36 cellular contexts compared by ENCODE assay signal in the genomic region with DNA sequence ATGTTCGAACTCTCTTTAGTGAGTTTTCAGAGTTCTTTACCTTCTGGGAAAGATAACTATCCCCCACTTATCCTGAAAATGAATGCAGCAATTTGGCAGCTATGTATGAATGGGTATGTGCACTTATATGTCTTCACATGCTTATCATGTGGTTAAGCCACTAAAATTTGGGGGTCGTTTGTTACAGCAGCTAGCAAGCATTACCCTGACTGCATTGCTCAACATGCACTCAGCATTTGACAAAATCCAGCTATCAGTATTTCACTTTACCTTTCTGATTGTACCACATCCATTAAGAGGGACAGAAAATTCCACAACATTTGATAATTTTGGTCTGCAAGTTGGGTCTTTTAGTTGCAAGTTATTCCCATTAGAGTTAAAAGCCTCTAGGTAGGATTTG. TPM values are rescaled to one million over a fixed set of nuclear protein-coding genes. Genes with fewer than 3 reads are reported as not detected.
DNase-seq lines count a peak whose midpoint lies in the region; ATAC-seq, FAIRE-seq and TF ChIP-seq lines count a peak whose summit lies in the region.
"Had no signal": no experiment of that assay in that cellular context is flagged by ENCODE, and none has a peak within 500 bp of the region (broad histone marks: within the 10 kb centered on the region; RNA-seq: fewer than 3 reads in every experiment).

No MANE protein-coding gene starts in this region.

- POLR2A ChIA-PET in HepG2 (lab: Yijun Ruan, JAX), result no interaction called here
- POLR2A ChIA-PET in K562 (lab: Yijun Ruan, JAX), result no interaction called here

- no peak overlapping the region for H3K27ac Mint-ChIP-seq in activated T-helper 2 cell treated with anti-CD3 and anti-CD28 coated beads, Interferon-gamma antibody, Interleukin-2, Interleukin-4, amounts not matched to agents 10 μg/mL and 5 μg/mL and 100 μg/mL, durations not matched to agents 14 hours and 24 hours and 36 hours
- H3K27ac Mint-ChIP-seq: B cell; CD14-positive monocyte; CD4-positive, alpha-beta memory T cell; CD4-positive, alpha-beta T cell; CD4-positive, CD25-positive, alpha-beta regulatory T cell; CD8-positive, alpha-beta memory T cell; CD8-positive, alpha-beta T cell had no signal

- CTCF ChIA-PET in HepG2 (lab: Yijun Ruan, JAX; ENCODE audit: low intra/inter-chr PET ratio, low total read pairs) (no interaction called here), K562 (lab: Yijun Ruan, JAX; ENCODE audit: low intra/inter-chr PET ratio) (no interaction called here)

- no peaks in the 10 kb centered on the region for H3K9me1 ChIP-seq in K562 (ENCODE audit: control insufficient read depth, insufficient read depth, low read length)
- no peaks in the 10 kb centered on the region for H3K9me1 ChIP-seq in keratinocyte (ENCODE audit: control insufficient read depth, extremely low read depth, insufficient read depth, low read length)

- TF ChIP-seq POLR2A in HepG2 (IDR thresholded peaks at IDR 0.05; ENCODE audit: insufficient read depth in 1 of 2, low read depth in 2 of 2, low read length in 2 of 2) (no peak), right lobe of liver (IDR thresholded peaks at IDR 0.05) (no peak), K562 (conservative IDR thresholded peaks at IDR 0.05) (no peak)

- no peaks in the 10 kb centered on the region for H3K4me1 ChIP-seq in HepG2 (ENCODE audit: insufficient read depth, low read length)
- H3K4me1 ChIP-seq in right lobe of liver, result no peaks in the 10 kb centered on the region
- no peaks in the 10 kb centered on the region; a peak in 1 of 5 replicates for H3K4me1 ChIP-seq in K562 (replicated peaks in 1 of 2; ENCODE audit: control insufficient read depth in 2 of 2, insufficient read depth in 2 of 2, low read length in 2 of 2)
- H3K4me1 ChIP-seq in keratinocyte (ENCODE audit: control insufficient read depth, extremely low read depth, insufficient read depth, low read length), result peaks cover 4% of the 10 kb centered on the region
- no peaks in the 10 kb centered on the region for H3K4me1 ChIP-seq in small intestine (ENCODE audit: control insufficient read depth in 2 of 2, insufficient read depth in 1 of 2, low read depth in 1 of 2, low read length in 1 of 2)
- H3K4me1 ChIP-seq: A549; BE2C; BLaER1 treated with 17β-estradiol and CSF1 and Interleukin-3, amounts not matched to agents 10 nM and 100 nM; Caco-2 had no signal

- H3K9me3 ChIP-seq in HepG2 (ENCODE audit: low read length), result no peaks in the 10 kb centered on the region
- no peaks in the 10 kb centered on the region for H3K9me3 ChIP-seq in right lobe of liver
- H3K9me3 ChIP-seq in K562 (replicated peaks; ENCODE audit: control insufficient read depth, insufficient read depth, low read depth, low read length), result no peaks in the 10 kb centered on the region
- no peaks in the 10 kb centered on the region for H3K9me3 ChIP-seq in keratinocyte (ENCODE audit: control insufficient read depth, low read depth, low read length)
- no peaks in the 10 kb centered on the region for H3K9me3 ChIP-seq in small intestine (ENCODE audit: control insufficient read depth, low read depth)
- H3K9me3 ChIP-seq: A549, BE2C, BLaER1, Caco-2 had no signal

- H3K9ac ChIP-seq in HepG2 (ENCODE audit: insufficient read depth, low read depth, low read length), result no peak overlapping the region
- no peak overlapping the region for H3K9ac ChIP-seq in K562 (ENCODE audit: insufficient read depth in 1 of 2, low read depth in 2 of 2, low read length in 2 of 2)
- H3K9ac ChIP-seq in keratinocyte (ENCODE audit: control insufficient read depth, extremely low read depth, insufficient read depth, low read length), result no peak overlapping the region
- H3K9ac ChIP-seq: BLaER1; BLaER1 treated with 17β-estradiol and CSF1 and Interleukin-3, amounts not matched to agents 10 nM and 100 nM had no signal

- H3K4me3 Mint-ChIP-seq in activated T-helper 2 cell treated with anti-CD3 and anti-CD28 coated beads, Interferon-gamma antibody, Interleukin-2, Interleukin-4, amounts not matched to agents 10 μg/mL and 5 μg/mL and 100 μg/mL, durations not matched to agents 14 hours and 24 hours and 36 hours (ENCODE audit: low read depth), result no peak overlapping the region
- H3K4me3 Mint-ChIP-seq: B cell; CD14-positive monocyte; CD4-positive, alpha-beta memory T cell; CD4-positive, alpha-beta T cell; CD4-positive, CD25-positive, alpha-beta regulatory T cell; CD8-positive, alpha-beta memory T cell; CD8-positive, alpha-beta T cell had no signal

- intact Hi-C loops in HepG2 (cut with micrococcal nuclease; ENCODE audit: unreplicated experiment) (no loop called here), right lobe of liver (cut with DNase I) (no loop called here), K562 (cut with micrococcal nuclease) (no loop called here)
- intact Hi-C loops in activated T-helper 2 cell treated with anti-CD3 and anti-CD28 coated beads, Interferon-gamma antibody, Interleukin-2, Interleukin-4, amounts not matched to agents 10 μg/mL and 5 μg/mL and 100 μg/mL, durations not matched to agents 14 hours and 24 hours and 36 hours (cut with micrococcal nuclease), result no loop called here

- H3K27me3 ChIP-seq in HepG2 (ENCODE audit: control insufficient read depth in 1 of 2, insufficient read depth in 2 of 2, low read length in 2 of 2) (no peaks in the 10 kb centered on the region), right lobe of liver (no peaks in the 10 kb centered on the region), K562 (ENCODE audit: control insufficient read depth in 2 of 2, insufficient read depth in 2 of 2, low read length in 2 of 2) (no peaks in the 10 kb centered on the region), keratinocyte (ENCODE audit: control insufficient read depth, extremely low read depth, insufficient read depth, low read length) (no peaks in the 10 kb centered on the region), small intestine (ENCODE audit: control insufficient read depth in 2 of 2, insufficient read depth in 2 of 2, low read length in 2 of 2) (no peaks in the 10 kb centered on the region)
- H3K27me3 ChIP-seq: BE2C; BLaER1; BLaER1 treated with 17β-estradiol and CSF1 and Interleukin-3, amounts not matched to agents 10 nM and 100 nM had no signal

- H3K27me3 Mint-ChIP-seq in activated T-helper 2 cell treated with anti-CD3 and anti-CD28 coated beads, Interferon-gamma antibody, Interleukin-2, Interleukin-4, amounts not matched to agents 10 μg/mL and 5 μg/mL and 100 μg/mL, durations not matched to agents 14 hours and 24 hours and 36 hours (ENCODE audit: low read depth), result no peaks in the 10 kb centered on the region
- H3K27me3 Mint-ChIP-seq: B cell; CD4-positive, alpha-beta memory T cell; CD4-positive, alpha-beta T cell; CD4-positive, CD25-positive, alpha-beta regulatory T cell; CD8-positive, alpha-beta memory T cell had no signal

- FAIRE-seq in HepG2 (lab: Jason Lieb, UNC) (no peak), K562 (lab: Jason Lieb, UNC) (no peak), keratinocyte (lab: Jason Lieb, UNC) (peak; percentile 26), small intestine (lab: Jason Lieb, UNC) (no peak)
- FAIRE-seq: A204.1, A549, D721Med had no signal

- H3K9me3 Mint-ChIP-seq in activated T-helper 2 cell treated with anti-CD3 and anti-CD28 coated beads, Interferon-gamma antibody, Interleukin-2, Interleukin-4, amounts not matched to agents 10 μg/mL and 5 μg/mL and 100 μg/mL, durations not matched to agents 14 hours and 24 hours and 36 hours, result no peaks in the 10 kb centered on the region
- H3K9me3 Mint-ChIP-seq: CD4-positive, alpha-beta memory T cell; CD4-positive, alpha-beta T cell had no signal

- no peak for TF ChIP-seq RAD21 in HepG2 (CRISPR knock-in tag; IDR thresholded peaks at IDR 0.05)
- TF ChIP-seq RAD21 in K562 (CRISPR knock-in tag; conservative IDR thresholded peaks at IDR 0.05 in 1 of 2, IDR thresholded peaks at IDR 0.05 in 1 of 2), result no peak

- H2AFZ ChIP-seq in HepG2 (ENCODE audit: low read length), result no peak overlapping the region
- no peak overlapping the region for H2AFZ ChIP-seq in K562 (ENCODE audit: low read depth, low read length)
- no peak overlapping the region for H2AFZ ChIP-seq in keratinocyte (ENCODE audit: control insufficient read depth, low read length)

- H3K27ac ChIP-seq in HepG2 (ENCODE audit: extremely low read length, insufficient read depth, low read length), result no peak overlapping the region
- H3K27ac ChIP-seq in right lobe of liver, result no peak overlapping the region
- H3K27ac ChIP-seq in K562 (ENCODE audit: extremely low read depth, low read depth, low read length), result no peak overlapping the region
- H3K27ac ChIP-seq in keratinocyte (ENCODE audit: control insufficient read depth, insufficient read depth, low read length), result no peak overlapping the region
- H3K27ac ChIP-seq in small intestine (ENCODE audit: low read depth in 1 of 2, low read length in 1 of 2), result no peak overlapping the region
- H3K27ac ChIP-seq: 22Rv1; A549; BLaER1; BLaER1 treated with 17β-estradiol and CSF1 and Interleukin-3, amounts not matched to agents 10 nM and 100 nM; C4-2B had no signal

- H4K20me1 ChIP-seq in HepG2 (ENCODE audit: insufficient read depth, low read length) (no peaks in the 10 kb centered on the region), K562 (replicated peaks; ENCODE audit: control insufficient read depth, insufficient read depth, low read length) (no peaks in the 10 kb centered on the region), keratinocyte (ENCODE audit: control insufficient read depth, extremely low read depth, insufficient read depth, low read length) (no peaks in the 10 kb centered on the region)
- H4K20me1 ChIP-seq: BLaER1; BLaER1 treated with 17β-estradiol and CSF1 and Interleukin-3, amounts not matched to agents 10 nM and 100 nM had no signal

- peaks cover 66% of the 10 kb centered on the region for H3K36me3 Mint-ChIP-seq in activated T-helper 2 cell treated with anti-CD3 and anti-CD28 coated beads, Interferon-gamma antibody, Interleukin-2, Interleukin-4, amounts not matched to agents 10 μg/mL and 5 μg/mL and 100 μg/mL, durations not matched to agents 14 hours and 24 hours and 36 hours (ENCODE audit: low read depth)

- DNase-seq in HepG2 (ENCODE audit: low spot score) (no peak), right lobe of liver (no peak), K562 (ENCODE audit: extremely low read depth in 1 of 4, low spot score in 3 of 4) (no peak), keratinocyte (ENCODE audit: low read depth, low spot score) (no peak), small intestine (no peak)
- DNase-seq in activated T-helper 2 cell treated with anti-CD3 and anti-CD28 coated beads, Interferon-gamma antibody, Interleukin-2, Interleukin-4, amounts not matched to agents 10 μg/mL and 5 μg/mL and 100 μg/mL, durations not matched to agents 14 hours and 24 hours and 36 hours (ENCODE audit: low spot score), result no peak
- DNase-seq: 8988T; ACHN; AML-193; BE2C; C1 segment of cervical spinal cord; Caco-2; Calu3; CD4-positive, alpha-beta memory T cell; CD4-positive, alpha-beta T cell; CD4-positive, CD25-positive, alpha-beta regulatory T cell; CD8-positive, alpha-beta memory T cell; CD8-positive, alpha-beta T cell; COR-L47; DMS 273 treated with DMSO at 0.1 percent for 48 hours; DMS153; DMS53; DMS79; DMS79 treated with DMSO at 0.1 percent for 48 hours; DND-41; EL had no signal

- H3K36me3 ChIP-seq in HepG2 (replicated peaks in 1 of 2; ENCODE audit: control insufficient read depth in 1 of 2, insufficient read depth in 2 of 2, low read length in 2 of 2), result no peaks in the 10 kb centered on the region
- H3K36me3 ChIP-seq in right lobe of liver, result no peaks in the 10 kb centered on the region
- H3K36me3 ChIP-seq in K562 (ENCODE audit: control insufficient read depth, insufficient read depth, low read length), result peaks cover 19% of the 10 kb centered on the region; the same call in 2 of the 3 replicates
- peaks cover 0 to 4% of the 10 kb centered on the region in 2 experiments for H3K36me3 ChIP-seq in keratinocyte (ENCODE audit: control insufficient read depth in 2 of 2, extremely low read depth in 1 of 2, insufficient read depth in 2 of 2, low read length in 2 of 2)
- peaks cover 0 to 2% of the 10 kb centered on the region in 2 donors for H3K36me3 ChIP-seq in small intestine (ENCODE audit: control insufficient read depth in 2 of 2, insufficient read depth in 2 of 2, low read length in 2 of 2)
- H3K36me3 ChIP-seq: BLaER1; BLaER1 treated with 17β-estradiol and CSF1 and Interleukin-3, amounts not matched to agents 10 nM and 100 nM had no signal

- H3K4me1 Mint-ChIP-seq in activated T-helper 2 cell treated with anti-CD3 and anti-CD28 coated beads, Interferon-gamma antibody, Interleukin-2, Interleukin-4, amounts not matched to agents 10 μg/mL and 5 μg/mL and 100 μg/mL, durations not matched to agents 14 hours and 24 hours and 36 hours (ENCODE audit: low read depth), result no peaks in the 10 kb centered on the region
- H3K4me1 Mint-ChIP-seq: B cell; CD14-positive monocyte; CD4-positive, alpha-beta memory T cell; CD4-positive, CD25-positive, alpha-beta regulatory T cell; CD8-positive, alpha-beta memory T cell had no signal

- 36% methylated on average over 2 of the region's 2 CpGs for WGBS in HepG2 (ENCODE audit: low lambda C conversion rate)
- WGBS in right lobe of liver (ENCODE audit: insufficient coverage, low coverage, low lambda C conversion rate, missing lambda C conversion rate), result 69% methylated on average over 2 of the region's 2 CpGs
- 54% methylated on average over 2 of the region's 2 CpGs for WGBS in K562 (ENCODE audit: insufficient coverage, low coverage, missing lambda C conversion rate)
- 87 to 99% (median 91%) methylated on average over 2 of the region's 2 CpGs for WGBS in small intestine, 3 donors

- BruUV-seq in HepG2 (replicated peaks; lab: Mats Ljungman, UMichigan) (no TSS peak), K562 (replicated peaks; lab: Mats Ljungman, UMichigan) (no TSS peak)

- in situ Hi-C loops in HepG2 (cut with HindIII; ENCODE audit: extremely low pct_ligation_motif_present, low pct_unique_long_range_greater_than_20kb), result no loop called here
- in situ Hi-C loops in K562 (cut with MboI), result no loop called here

- no peak overlapping the region for H3K4me2 ChIP-seq in HepG2 (ENCODE audit: low read depth, low read length)
- no peak overlapping the region for H3K4me2 ChIP-seq in K562 (ENCODE audit: insufficient read depth, low read length)
- H3K4me2 ChIP-seq in keratinocyte (ENCODE audit: control insufficient read depth, extremely low read depth, insufficient read depth, low read depth, low read length), result no peak overlapping the region
- H3K4me2 ChIP-seq: A549; BLaER1; BLaER1 treated with 17β-estradiol and CSF1 and Interleukin-3, amounts not matched to agents 10 nM and 100 nM had no signal

- H3K79me2 ChIP-seq in HepG2 (ENCODE audit: insufficient read depth, low read length), result no peaks in the 10 kb centered on the region
- no peaks in the 10 kb centered on the region for H3K79me2 ChIP-seq in K562 (ENCODE audit: control insufficient read depth, insufficient read depth, low read length)
- H3K79me2 ChIP-seq in keratinocyte (ENCODE audit: control insufficient read depth, insufficient read depth, low read length), result no peaks in the 10 kb centered on the region

- TF ChIP-seq EP300 in HepG2 (IDR thresholded peaks at IDR 0.05; ENCODE audit: low read depth in 2 of 2, low read length in 2 of 2), result no peak
- no peak for TF ChIP-seq EP300 in HepG2 (CRISPR knock-in tag; IDR thresholded peaks at IDR 0.05; ENCODE audit: borderline replicate concordance)
- TF ChIP-seq EP300 in K562 (IDR thresholded peaks at IDR 0.05; ENCODE audit: low read length), result no peak

- no peak for ATAC-seq in HepG2
- no peak for ATAC-seq in right lobe of liver
- no peak for ATAC-seq in K562
- ATAC-seq: A549; CD8-positive, alpha-beta T cell had no signal

- dilution Hi-C loops in keratinocyte (cut with MboI; ENCODE audit: extremely low pct_ligation_motif_present, low sequenced_read_pairs), result no loop called here

- no peak overlapping the region for H3K4me3 ChIP-seq in HepG2 (replicated peaks in 1 of 3; ENCODE audit: insufficient read depth in 1 of 3, low read depth in 2 of 3, low read length in 3 of 3)
- H3K4me3 ChIP-seq in right lobe of liver, result no peak overlapping the region
- H3K4me3 ChIP-seq in K562, result no peak overlapping the region
- no peak overlapping the region for H3K4me3 ChIP-seq in keratinocyte (ENCODE audit: control insufficient read depth in 2 of 3, extremely low read depth in 1 of 3, insufficient read depth in 2 of 3, low read depth in 1 of 3, low read length in 3 of 3)
- no peak overlapping the region for H3K4me3 ChIP-seq in small intestine (ENCODE audit: low read depth in 1 of 2, low read length in 2 of 2)
- H3K4me3 ChIP-seq: A549; BLaER1; BLaER1 treated with 17β-estradiol and CSF1 and Interleukin-3, amounts not matched to agents 10 nM and 100 nM had no signal

- TF ChIP-seq CTCF in HepG2 (CRISPR knock-in tag; IDR thresholded peaks at IDR 0.05) (no peak), right lobe of liver (IDR thresholded peaks at IDR 0.05) (no peak), K562 (IDR thresholded peaks at IDR 0.05 in 2 of 3, conservative IDR thresholded peaks at IDR 0.05 in 1 of 3; ENCODE audit: insufficient read depth in 2 of 3, low read depth in 1 of 3, low read length in 3 of 3) (no peak), keratinocyte (optimal IDR thresholded peaks at IDR 0.05 in 1 of 3, IDR thresholded peaks at IDR 0.05 in 1 of 3, conservative IDR thresholded peaks at IDR 0.05 in 1 of 3; ENCODE audit: extremely low read depth in 1 of 3, insufficient read depth in 2 of 3, low read length in 3 of 3) (no peak)

RNA-seq across cellular contexts. Expression of a gene that starts 9.7 kb away (rescaled TPM):
- total RNA-seq in HepG2 (2016; rRNA removed; fragmentation: Illumina TruSeq; extraction: Trizol) (0.29 and 0.34 TPM in 2 replicates), right lobe of liver (under 1 TPM in 1 of 6 experiments, not detected in 5; 0.20 TPM), K562 (2014; rRNA removed) (0.95 and 1.0 TPM in 2 replicates), K562 (2014; rRNA removed; fragmentation: Illumina TruSeq; extraction: Trizol) (0.83 and 0.87 TPM in 2 replicates), K562 (2015; rRNA removed; fragmentation: Illumina TruSeq; extraction: Trizol) (1.5 and 1.7 TPM in 2 replicates), K562 (2021) (1.3 and 1.5 TPM in 2 replicates)
- 0.26 TPM in 1 of 2 replicates, not detected in the other for total RNA-seq in HepG2 (2016; cell fraction: cytosol; rRNA removed; fragmentation: Illumina TruSeq; extraction: Trizol; ENCODE audit: low read depth)
- 0.36 and 0.48 TPM in 2 replicates for total RNA-seq in HepG2 (2016; cell fraction: insoluble cytoplasmic fraction; rRNA removed; fragmentation: Illumina TruSeq; extraction: Trizol)
- total RNA-seq in HepG2 (2016; cell fraction: membrane; rRNA removed; fragmentation: Illumina TruSeq; extraction: Trizol), result 0.28 TPM in 2 replicates
- 0.81 and 1.1 TPM in 2 replicates for total RNA-seq in HepG2 (2016; cell fraction: nucleus; rRNA removed; fragmentation: Illumina TruSeq; extraction: Trizol)
- polyA plus RNA-seq in HepG2 (2011; rRNA removed) (0.20 and 0.22 TPM in 2 replicates), K562 (2011; rRNA removed) (1.4 and 1.7 TPM in 2 replicates), K562 (2014; fragmentation: Illumina TruSeq; extraction: Trizol) (1.1 and 1.2 TPM in 2 replicates), K562 (2014; fragmentation: Nextera tagmentation; extraction: Ambion mirVana) (1 to 10 TPM in 1 of 2 experiments, under 1 TPM in 1; 0.51 to 1.1 TPM), K562 (2014; rRNA removed) (1.0 and 1.1 TPM in 2 replicates), keratinocyte (0.34 to 0.93 TPM (median 0.58 TPM) in 3 replicates), small intestine (1 to 10 TPM in 2 of 3 donors, under 1 TPM in 1; 0.67 to 3.2 (median 2.2) TPM)
- polyA plus RNA-seq in HepG2 (2011; cell fraction: cytosol; rRNA removed), result 0.12 and 0.23 TPM in 2 replicates
- polyA plus RNA-seq in HepG2 (2011; cell fraction: nucleus; rRNA removed), result 1.4 and 1.5 TPM in 2 replicates
- polyA plus RNA-seq in HepG2 (2012), result 0.25 TPM in 2 replicates
- 0.25 and 0.38 TPM in 2 replicates for polyA plus RNA-seq in HepG2 (2016; cell fraction: cytosol; fragmentation: Illumina TruSeq; extraction: Trizol; ENCODE audit: low read depth)
- polyA plus RNA-seq in HepG2 (2016; cell fraction: insoluble cytoplasmic fraction; fragmentation: Illumina TruSeq; extraction: Trizol; ENCODE audit: low read depth), result 0.12 and 0.42 TPM in 2 replicates
- 0.32 and 0.41 TPM in 2 replicates for polyA plus RNA-seq in HepG2 (2016; cell fraction: membrane; fragmentation: Illumina TruSeq; extraction: Trizol; ENCODE audit: low read depth)
- 1.1 and 1.3 TPM in 2 replicates for polyA plus RNA-seq in HepG2 (2016; cell fraction: nucleus; fragmentation: Illumina TruSeq; extraction: Trizol; ENCODE audit: insufficient read depth, low read depth)
- 0.46 and 2.5 TPM in 2 replicates for polyA minus RNA-seq in HepG2 (2011; rRNA and poly(A)+ RNA removed; ENCODE audit: low replicate concordance)
- polyA minus RNA-seq in HepG2 (2011; cell fraction: cytosol; rRNA and poly(A)+ RNA removed), result not detected in 2 replicates
- polyA minus RNA-seq in HepG2 (2011; cell fraction: nucleus; rRNA and poly(A)+ RNA removed), result 1.3 and 2.4 TPM in 2 replicates
- total RNA-seq in K562 (2011; cell fraction: chromatin; rRNA removed; ENCODE audit: low replicate concordance), result 3.1 and 3.5 TPM in 2 replicates
- total RNA-seq in K562 (2011; cell fraction: nucleolus; rRNA removed), result 1.3 and 1.7 TPM in 2 replicates
- 2.3 and 2.7 TPM in 2 replicates for total RNA-seq in K562 (2011; cell fraction: nucleoplasm; rRNA removed)
- 0.67 and 1.2 TPM in 2 replicates for polyA plus RNA-seq in K562 (2011; cell fraction: cytosol; rRNA removed)
- polyA plus RNA-seq in K562 (2011; cell fraction: nucleus; rRNA removed), result 6.1 and 7.5 TPM in 2 replicates
- polyA plus RNA-seq in K562 (2012), result 0.57 and 1.3 TPM in 2 replicates
- 1.2 and 1.6 TPM in 2 replicates for polyA minus RNA-seq in K562 (2011; rRNA and poly(A)+ RNA removed)
- 0.48 TPM in 1 of 2 replicates, not detected in the other for polyA minus RNA-seq in K562 (2011; cell fraction: cytosol; rRNA and poly(A)+ RNA removed)
- 1.8 and 5.0 TPM in 2 replicates for polyA minus RNA-seq in K562 (2011; cell fraction: nucleus; rRNA and poly(A)+ RNA removed)
- not detected for polyA plus RNA-seq in keratinocyte (2011; ENCODE audit: low read depth)
- 0.25 and 0.45 TPM in 2 replicates for polyA plus RNA-seq in keratinocyte (2011; cell fraction: cytosol; rRNA removed)
- polyA plus RNA-seq in keratinocyte (2011; cell fraction: nucleus; rRNA removed), result 2.0 and 2.4 TPM in 2 replicates
- 0.24 and 0.49 TPM in 2 replicates for polyA plus RNA-seq in keratinocyte (2012; ENCODE audit: low replicate concordance)
- polyA minus RNA-seq in keratinocyte, result 0.39 to 0.80 TPM (median 0.49 TPM) in 3 replicates
- polyA minus RNA-seq in keratinocyte (2011; cell fraction: cytosol; rRNA and poly(A)+ RNA removed), result not detected
- polyA minus RNA-seq in keratinocyte (2011; cell fraction: nucleus; rRNA and poly(A)+ RNA removed), result 0.32 and 0.62 TPM in 2 replicates
- total RNA-seq in activated T-helper 2 cell treated with anti-CD3 and anti-CD28 coated beads, Interferon-gamma antibody, Interleukin-2, Interleukin-4, amounts not matched to agents 10 μg/mL and 5 μg/mL and 100 μg/mL, durations not matched to agents 14 hours and 24 hours and 36 hours, result 2.5 and 2.9 TPM in 2 replicates
- total RNA-seq: A172 had no signal

RNA-seq across cellular contexts. Expression of a gene that starts 43.5 kb away (rescaled TPM):
- total RNA-seq in HepG2 (2016; rRNA removed; fragmentation: Illumina TruSeq; extraction: Trizol), result 2.5 and 3.0 TPM in 2 replicates
- total RNA-seq in HepG2 (2016; cell fraction: cytosol; rRNA removed; fragmentation: Illumina TruSeq; extraction: Trizol; ENCODE audit: low read depth), result 1.6 and 1.9 TPM in 2 replicates
- 2.7 and 3.0 TPM in 2 replicates for total RNA-seq in HepG2 (2016; cell fraction: insoluble cytoplasmic fraction; rRNA removed; fragmentation: Illumina TruSeq; extraction: Trizol)
- 2.7 and 3.1 TPM in 2 replicates for total RNA-seq in HepG2 (2016; cell fraction: membrane; rRNA removed; fragmentation: Illumina TruSeq; extraction: Trizol)
- total RNA-seq in HepG2 (2016; cell fraction: nucleus; rRNA removed; fragmentation: Illumina TruSeq; extraction: Trizol), result 2.4 and 5.6 TPM in 2 replicates
- 1.9 and 2.0 TPM in 2 replicates for polyA plus RNA-seq in HepG2 (2011; rRNA removed)
- 1.0 and 1.6 TPM in 2 replicates for polyA plus RNA-seq in HepG2 (2011; cell fraction: cytosol; rRNA removed)
- 3.0 TPM in 2 replicates for polyA plus RNA-seq in HepG2 (2011; cell fraction: nucleus; rRNA removed)
- 2.2 and 2.3 TPM in 2 replicates for polyA plus RNA-seq in HepG2 (2012)
- 1.8 and 2.5 TPM in 2 replicates for polyA plus RNA-seq in HepG2 (2016; cell fraction: cytosol; fragmentation: Illumina TruSeq; extraction: Trizol; ENCODE audit: low read depth)
- polyA plus RNA-seq in HepG2 (2016; cell fraction: insoluble cytoplasmic fraction; fragmentation: Illumina TruSeq; extraction: Trizol; ENCODE audit: low read depth), result 2.0 and 2.6 TPM in 2 replicates
- 1.6 and 3.3 TPM in 2 replicates for polyA plus RNA-seq in HepG2 (2016; cell fraction: membrane; fragmentation: Illumina TruSeq; extraction: Trizol; ENCODE audit: low read depth)
- polyA plus RNA-seq in HepG2 (2016; cell fraction: nucleus; fragmentation: Illumina TruSeq; extraction: Trizol; ENCODE audit: insufficient read depth, low read depth), result 4.9 and 8.1 TPM in 2 replicates
- polyA minus RNA-seq in HepG2 (2011; rRNA and poly(A)+ RNA removed; ENCODE audit: low replicate concordance), result 1.4 TPM in 1 of 2 replicates, not detected in the other
- polyA minus RNA-seq in HepG2 (2011; cell fraction: cytosol; rRNA and poly(A)+ RNA removed), result 1.3 TPM in 1 of 2 replicates, not detected in the other
- polyA minus RNA-seq in HepG2 (2011; cell fraction: nucleus; rRNA and poly(A)+ RNA removed), result 2.4 and 4.8 TPM in 2 replicates
- under 1 TPM in 4 of 6 experiments, not detected in 2; 0.34 to 0.75 (median 0.51) TPM for total RNA-seq in right lobe of liver
- total RNA-seq in K562 (2011; cell fraction: chromatin; rRNA removed; ENCODE audit: low replicate concordance), result 7.0 and 17.2 TPM in 2 replicates
- 4.0 and 4.6 TPM in 2 replicates for total RNA-seq in K562 (2011; cell fraction: nucleolus; rRNA removed)
- total RNA-seq in K562 (2011; cell fraction: nucleoplasm; rRNA removed), result 8.1 and 16.4 TPM in 2 replicates
- total RNA-seq in K562 (2014; rRNA removed), result 6.4 and 9.4 TPM in 2 replicates
- 7.6 and 8.5 TPM in 2 replicates for total RNA-seq in K562 (2014; rRNA removed; fragmentation: Illumina TruSeq; extraction: Trizol)
- 5.9 and 7.1 TPM in 2 replicates for total RNA-seq in K562 (2015; rRNA removed; fragmentation: Illumina TruSeq; extraction: Trizol)
- total RNA-seq in K562 (2021), result 5.9 and 8.7 TPM in 2 replicates
- polyA plus RNA-seq in K562 (2011; rRNA removed), result 6.0 and 8.4 TPM in 2 replicates
- polyA plus RNA-seq in K562 (2011; cell fraction: cytosol; rRNA removed), result 3.1 and 7.9 TPM in 2 replicates
- polyA plus RNA-seq in K562 (2011; cell fraction: nucleus; rRNA removed), result 18.7 and 18.9 TPM in 2 replicates
- 8.5 and 11.3 TPM in 2 replicates for polyA plus RNA-seq in K562 (2012)
- 7.9 and 9.2 TPM in 2 replicates for polyA plus RNA-seq in K562 (2014; fragmentation: Illumina TruSeq; extraction: Trizol)
- polyA plus RNA-seq in K562 (2014; fragmentation: Nextera tagmentation; extraction: Ambion mirVana), result 10 to 100 TPM; 14.5 to 19.6 TPM
- 14.5 TPM in 2 replicates for polyA plus RNA-seq in K562 (2014; rRNA removed)
- polyA minus RNA-seq in K562 (2011; rRNA and poly(A)+ RNA removed), result 3.6 and 5.2 TPM in 2 replicates
- 1.9 and 3.2 TPM in 2 replicates for polyA minus RNA-seq in K562 (2011; cell fraction: cytosol; rRNA and poly(A)+ RNA removed)
- 8.1 and 9.0 TPM in 2 replicates for polyA minus RNA-seq in K562 (2011; cell fraction: nucleus; rRNA and poly(A)+ RNA removed)
- 2.7 to 4.5 TPM (median 3.8 TPM) in 3 replicates for polyA plus RNA-seq in keratinocyte
- polyA plus RNA-seq in keratinocyte (2011; ENCODE audit: low read depth), result 1.5 TPM
- 3.4 and 3.5 TPM in 2 replicates for polyA plus RNA-seq in keratinocyte (2011; cell fraction: cytosol; rRNA removed)
- polyA plus RNA-seq in keratinocyte (2011; cell fraction: nucleus; rRNA removed), result 9.3 and 10.0 TPM in 2 replicates
- 4.3 and 5.6 TPM in 2 replicates for polyA plus RNA-seq in keratinocyte (2012; ENCODE audit: low replicate concordance)
- 1.4 TPM in 1 of 3 replicates, not detected in the others for polyA minus RNA-seq in keratinocyte
- not detected for polyA minus RNA-seq in keratinocyte (2011; cell fraction: cytosol; rRNA and poly(A)+ RNA removed)
- 0.84 and 1.9 TPM in 2 replicates for polyA minus RNA-seq in keratinocyte (2011; cell fraction: nucleus; rRNA and poly(A)+ RNA removed)
- polyA plus RNA-seq in small intestine, result 1 to 10 TPM in 1 of 3 donors, not detected in 2; 5.7 TPM
- 15.6 and 16.0 TPM in 2 replicates for total RNA-seq in activated T-helper 2 cell treated with anti-CD3 and anti-CD28 coated beads, Interferon-gamma antibody, Interleukin-2, Interleukin-4, amounts not matched to agents 10 μg/mL and 5 μg/mL and 100 μg/mL, durations not matched to agents 14 hours and 24 hours and 36 hours
- total RNA-seq: A172 had no signal
